ENCODE assay signal across 30 cellular contexts in the genomic region with DNA sequence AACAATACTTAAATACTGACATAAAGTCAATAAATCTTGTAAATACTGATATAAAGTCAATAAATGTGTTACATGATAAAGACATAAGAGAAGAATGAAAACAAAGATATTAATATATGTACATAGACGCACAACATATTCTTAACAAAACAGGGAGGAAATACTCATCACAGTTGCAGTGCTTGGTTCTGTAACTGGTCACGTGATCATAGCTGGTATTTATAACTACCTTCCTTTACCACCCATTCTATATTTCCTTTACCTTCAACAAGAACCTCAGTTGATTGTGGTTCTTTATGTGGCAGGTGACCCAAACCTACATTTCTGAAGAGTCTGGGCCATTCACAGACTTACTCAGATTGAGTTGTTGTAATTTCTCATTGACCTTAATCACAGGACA.
"Had no signal": no experiment of that assay in that cellular context is flagged by ENCODE, and none has a peak within 500 bp of the region (broad histone marks: within the 10 kb centered on the region; RNA-seq: fewer than 3 reads in every experiment).

No MANE protein-coding gene starts in this region.

- H3K4me1 ChIP-seq: adrenal gland, esophagus squamous epithelium had no signal

- H3K27ac ChIP-seq: adrenal gland, body of pancreas, esophagus squamous epithelium, gastroesophageal sphincter had no signal

- DNase-seq: activated CD4-positive, alpha-beta memory T cell treated with anti-CD3 and anti-CD28 coated beads for 36 hours; activated CD4-positive, alpha-beta T cell treated with anti-CD3 and anti-CD28 coated beads for 36 hours; activated CD4-positive, alpha-beta T cell treated with anti-CD3 and anti-CD28 coated beads, Interleukin-2, amount 10 ng/mL, durations not matched to agents 24 days and 14 days; activated CD4-positive, CD25-positive, alpha-beta regulatory T cell; activated CD4-positive, CD25-positive, alpha-beta regulatory T cell treated with anti-CD3 and anti-CD28 coated beads, Interleukin-2, amount 50 U/mL, for 72 hours; activated CD8-positive, alpha-beta memory T cell treated with anti-CD3 and anti-CD28 coated beads, Interleukin-2, amount 10 ng/mL, durations not matched to agents 7 days and 5 days; activated CD8-positive, alpha-beta memory T cell treated with anti-CD3 and anti-CD28 coated beads, Interleukin-2, amount 50 U/mL, for 4 hours; activated CD8-positive, alpha-beta T cell treated with anti-CD3 and anti-CD28 coated beads, Interleukin-2, amount 10 ng/mL, durations not matched to agents 7 days and 5 days; activated effector memory CD4-positive, alpha-beta T cell treated with anti-CD3 and anti-CD28 coated beads, Interleukin-2, amount 50 U/mL, for 16 hours; activated naive CD4-positive, alpha-beta T cell treated with anti-CD3 and anti-CD28 coated beads for 36 hours; activated naive CD8-positive, alpha-beta T cell treated with anti-CD3 and anti-CD28 coated beads for 36 hours; activated naive CD8-positive, alpha-beta T cell treated with anti-CD3 and anti-CD28 coated beads, Interleukin-2, amount 50 U/mL, for 24 hours; activated T-cell treated with anti-CD3 and anti-CD28 coated beads, Interleukin-2, amount 50 U/mL, for 1 hour; activated T-cell treated with anti-CD3 and anti-CD28 coated beads, Interleukin-2, amount 50 U/mL, for 48 hours; adrenal gland; amygdala; aorta; body of pancreas; caudate nucleus; cortex of kidney; dermis blood vessel endothelial cell; effector CD4-positive, alpha-beta T cell; effector memory CD8-positive, alpha-beta T cell; erythroblast; esophagus squamous epithelium; T-helper 1 cell; T-helper 17 cell; T1000 had no signal

- H3K9me3 ChIP-seq: adrenal gland, body of pancreas, esophagus squamous epithelium, gastroesophageal sphincter had no signal

- ATAC-seq: activated CD4-positive, alpha-beta T cell treated with anti-CD3 and anti-CD28 coated beads for 36 hours; activated CD8-positive, alpha-beta memory T cell treated with anti-CD3 and anti-CD28 coated beads, Interleukin-2, amount 10 ng/mL, durations not matched to agents 7 days and 5 days; activated CD8-positive, alpha-beta T cell treated with anti-CD3 and anti-CD28 coated beads, Interleukin-2, amount 10 ng/mL, durations not matched to agents 7 days and 5 days; activated naive CD8-positive, alpha-beta T cell treated with anti-CD3 and anti-CD28 coated beads, Interleukin-2, amount 50 U/mL, for 24 hours; body of pancreas; effector memory CD8-positive, alpha-beta T cell; gastroesophageal sphincter; T-helper 17 cell had no signal

- H3K27me3 ChIP-seq: adrenal gland, body of pancreas, esophagus squamous epithelium, gastroesophageal sphincter had no signal

- FAIRE-seq: colon had no signal

- H3K36me3 ChIP-seq: adrenal gland, esophagus squamous epithelium, gastroesophageal sphincter had no signal

- H3K4me3 ChIP-seq: adrenal gland, body of pancreas, esophagus squamous epithelium, gastroesophageal sphincter had no signal
